22 cellular contexts compared by ENCODE assay signal in genomic region chr1:147492207-147492606, GRCh38. TPM values are rescaled to one million over a fixed set of nuclear protein-coding genes. Genes with fewer than 3 reads are reported as not detected.
DNase-seq lines count a peak whose midpoint lies in the region; ATAC-seq and TF ChIP-seq lines count a peak whose summit lies in the region.
"Had no signal": no experiment of that assay in that cellular context is flagged by ENCODE, and none has a peak within 500 bp of the region (broad histone marks: within the 10 kb centered on the region; RNA-seq: fewer than 3 reads in every experiment).

No MANE protein-coding gene starts in this region.

- H3K27me3 ChIP-seq in hepatocyte (no peaks in the 10 kb centered on the region), Karpas-422 (ENCODE audit: low read length) (no peaks in the 10 kb centered on the region)
- H3K27me3 ChIP-seq: body of pancreas had no signal

- no peak overlapping the region for H3K4me2 ChIP-seq in hepatocyte
- no peak overlapping the region for H3K4me2 ChIP-seq in Karpas-422 (ENCODE audit: low read depth, low read length, poor library complexity, severe bottlenecking)
- H3K4me2 ChIP-seq: GM23338 had no signal

- H3K4me3 ChIP-seq in hepatocyte, result no peak overlapping the region
- no peak overlapping the region for H3K4me3 ChIP-seq in Karpas-422 (ENCODE audit: low read length)
- H3K4me3 ChIP-seq: body of pancreas, GM23338, left ventricle myocardium inferior, thoracic aorta had no signal

- H3K9me2 ChIP-seq in hepatocyte (replicated peaks; ENCODE audit: insufficient read depth), result no peaks in the 10 kb centered on the region
- no peaks in the 10 kb centered on the region for H3K9me2 ChIP-seq in Karpas-422 (replicated peaks; ENCODE audit: insufficient read depth, low read length)

- no peaks in the 10 kb centered on the region for H4K20me1 ChIP-seq in hepatocyte (ENCODE audit: insufficient read depth, poor library complexity, severe bottlenecking)
- H4K20me1 ChIP-seq in Karpas-422 (ENCODE audit: insufficient read depth, low read depth, low read length), result no peaks in the 10 kb centered on the region

- no peaks in the 10 kb centered on the region for H3K79me2 ChIP-seq in hepatocyte
- H3K79me2 ChIP-seq in Karpas-422 (ENCODE audit: low read length), result no peaks in the 10 kb centered on the region

- DNase-seq in NCI-H1417 (lab: John Stamatoyannopoulos, UW) (peak in 2 of 3 experiments; percentile 42 to 45), NCI-H1417 treated with DMSO at 0.1 percent for 48 hours (lab: John Stamatoyannopoulos, UW) (no peak), NCI-H1105 treated with DMSO at 0.1 percent for 48 hours (lab: John Stamatoyannopoulos, UW) (peak; percentile 41), NCI-H345 treated with DMSO at 0.1 percent for 48 hours (lab: John Stamatoyannopoulos, UW; ENCODE audit: unreplicated experiment) (peak; percentile 23), hepatocyte (ENCODE audit: low spot score) (no peak), Karpas-422 (no peak)
- DNase-seq: activated CD4-positive, alpha-beta T cell treated with anti-CD3 and anti-CD28 coated beads for 36 hours; activated CD8-positive, alpha-beta T cell treated with anti-CD3 and anti-CD28 coated beads, Interleukin-2, amount 10 ng/mL, durations not matched to agents 7 days and 5 days; activated naive CD4-positive, alpha-beta T cell treated with anti-CD3 and anti-CD28 coated beads, Interleukin-2, amount 50 U/mL, for 16 hours; body of pancreas; left ventricle myocardium inferior; NCI-H187; NCI-H446 treated with DMSO at 0.1 percent for 48 hours; NK-92 treated with Interleukin-12 subunit alpha and Interleukin-12 subunit beta, amount 100 ng/mL, for 24 hours; SHP77 treated with DMSO at 0.1 percent for 48 hours; small intestine; stimulated activated naive CD8-positive, alpha-beta T cell treated with anti-CD3 and anti-CD28 coated beads, Interleukin-15, Interleukin-2, amounts not matched to agents 100 U/mL and 50 U/mL, for 24 hours had no signal

- ATAC-seq in GM18907 (IDR thresholded peaks at IDR 0.05; ENCODE audit: unreplicated experiment) (no peak), GM18502 (IDR thresholded peaks at IDR 0.05; ENCODE audit: poor library complexity, unreplicated experiment) (no peak)
- ATAC-seq: activated CD4-positive, alpha-beta T cell treated with anti-CD3 and anti-CD28 coated beads for 36 hours; activated CD8-positive, alpha-beta T cell treated with anti-CD3 and anti-CD28 coated beads, Interleukin-2, amount 10 ng/mL, durations not matched to agents 7 days and 5 days; body of pancreas; esophagus mucosa; GM23338; stimulated activated naive CD8-positive, alpha-beta T cell treated with anti-CD3 and anti-CD28 coated beads, Interleukin-15, Interleukin-2, amounts not matched to agents 100 U/mL and 50 U/mL, for 24 hours had no signal

- H2AFZ ChIP-seq in hepatocyte (no peak overlapping the region), Karpas-422 (ENCODE audit: low read length) (no peak overlapping the region)
- H2AFZ ChIP-seq: GM23338 had no signal

- H3K36me3 ChIP-seq in hepatocyte (replicated peaks; ENCODE audit: insufficient read depth, low read depth) (no peaks in the 10 kb centered on the region), Karpas-422 (ENCODE audit: insufficient read depth, low read length) (no peaks in the 10 kb centered on the region)
- H3K36me3 ChIP-seq: left ventricle myocardium inferior, thoracic aorta had no signal

- TF ChIP-seq CTCF in hepatocyte (IDR thresholded peaks at IDR 0.05; ENCODE audit: poor library complexity), result peak; percentile 10

- H3K9me3 ChIP-seq in hepatocyte (ENCODE audit: low read depth) (no peaks in the 10 kb centered on the region), Karpas-422 (ENCODE audit: low read length) (no peaks in the 10 kb centered on the region)
- H3K9me3 ChIP-seq: body of pancreas, left ventricle myocardium inferior, thoracic aorta had no signal

- no peak overlapping the region for H3K27ac ChIP-seq in hepatocyte
- no peak overlapping the region for H3K27ac ChIP-seq in Karpas-422 (ENCODE audit: low read length)
- H3K27ac ChIP-seq: body of pancreas, left ventricle myocardium inferior, thoracic aorta had no signal

- no peak overlapping the region for H3K9ac ChIP-seq in Karpas-422 (ENCODE audit: low read length)

- 92% methylated on average over 1 of the region's 1 CpG for WGBS in hepatocyte (ENCODE audit: low lambda C conversion rate, missing lambda C conversion rate)

- H3K4me1 ChIP-seq in hepatocyte (ENCODE audit: insufficient read depth) (no peaks in the 10 kb centered on the region), Karpas-422 (ENCODE audit: low read length) (peaks cover 3% of the 10 kb centered on the region)
- H3K4me1 ChIP-seq: body of pancreas had no signal

RNA-seq across cellular contexts. Expression of gene BCL9, which starts 49.1 kb away (rescaled TPM):
- total RNA-seq in hepatocyte, result 13.0 and 22.6 TPM in 2 replicates
- 16.5 and 17.0 TPM in 2 replicates for polyA plus RNA-seq in hepatocyte
- total RNA-seq in Karpas-422 (2014; rRNA removed; shearing (Covaris generic); ENCODE audit: low replicate concordance), result 15.9 and 19.1 TPM in 2 replicates

Comparison
In these comparisons a context has a peak if more than half of its experiments do, and no peak if none do; other contexts are left out.
1. DNase-seq: peak in NCI-H1417 (2 of 3), NCI-H1105 treated with DMSO at 0.1 percent for 48 hours (single experiment) and NCI-H345 treated with DMSO at 0.1 percent for 48 hours (single experiment); none in NCI-H1417 treated with DMSO at 0.1 percent for 48 hours (single experiment), hepatocyte (single experiment) and Karpas-422 (single experiment).